In the genomic region with DNA sequence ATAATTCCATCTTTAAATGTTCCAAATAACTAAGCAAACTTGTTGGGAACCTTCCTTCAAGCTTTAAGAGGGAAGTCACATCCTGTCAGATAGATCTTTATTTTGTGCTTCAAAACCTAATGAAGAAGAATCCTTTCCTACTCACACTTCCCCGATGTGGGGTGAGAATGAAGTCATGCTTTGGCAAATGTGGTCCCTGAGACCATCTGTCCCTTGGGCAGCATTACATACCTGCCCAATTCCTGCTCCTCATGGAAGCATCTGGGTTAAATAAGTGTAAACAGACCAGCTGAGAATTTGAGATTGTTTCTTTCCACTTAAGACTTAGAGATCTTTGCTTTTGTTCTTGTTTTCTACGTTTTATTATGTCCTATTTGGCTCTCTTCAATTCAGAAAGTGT, we compare ENCODE assay signal across 34 cellular contexts.
"Had no signal": no experiment of that assay in that cellular context is flagged by ENCODE, and none has a peak within 500 bp of the region (broad histone marks: within the 10 kb centered on the region; RNA-seq: fewer than 3 reads in every experiment).

No MANE protein-coding gene starts in this region.

- H3K27ac Mint-ChIP-seq: activated CD4-positive, alpha-beta memory T cell treated with anti-CD3 and anti-CD28 coated beads, Interleukin-2, amount 10 ng/mL, durations not matched to agents 7 days and 5 days; activated CD8-positive, alpha-beta memory T cell treated with anti-CD3 and anti-CD28 coated beads, Interleukin-2, amount 10 ng/mL, durations not matched to agents 7 days and 5 days; activated naive CD8-positive, alpha-beta T cell treated with anti-CD3 and anti-CD28 coated beads for 36 hours; T-helper 1 cell treated with Interleukin-12 subunit alpha and Interleukin-12 subunit beta and Interleukin-4 antibody, amounts not matched to agents 30 μg/mL and 1 μg/mL, for 36 hours; T-helper 2 cell treated with Interferon-gamma antibody and Interleukin-4, amounts not matched to agents 5 μg/mL and 100 μg/mL, for 36 hours had no signal

- FAIRE-seq: colon, TTC549 had no signal

- H3K9me3 Mint-ChIP-seq: activated CD4-positive, alpha-beta memory T cell treated with anti-CD3 and anti-CD28 coated beads, Interleukin-2, amount 10 ng/mL, durations not matched to agents 7 days and 5 days; activated naive CD8-positive, alpha-beta T cell treated with anti-CD3 and anti-CD28 coated beads for 36 hours; central memory CD8-positive, alpha-beta T cell; T-helper 2 cell treated with Interferon-gamma antibody and Interleukin-4, amounts not matched to agents 5 μg/mL and 100 μg/mL, for 36 hours had no signal

- DNase-seq: activated CD4-positive, alpha-beta memory T cell treated with anti-CD3 and anti-CD28 coated beads, Interleukin-2, amount 10 ng/mL, durations not matched to agents 7 days and 5 days; activated CD8-positive, alpha-beta memory T cell treated with anti-CD3 and anti-CD28 coated beads for 24 hours; activated CD8-positive, alpha-beta memory T cell treated with anti-CD3 and anti-CD28 coated beads, Interleukin-2, amount 10 ng/mL, durations not matched to agents 7 days and 5 days; activated CD8-positive, alpha-beta memory T cell treated with anti-CD3 and anti-CD28 coated beads, Interleukin-2, amount 50 U/mL, for 48 hours; activated effector memory CD4-positive, alpha-beta T cell treated with anti-CD3 and anti-CD28 coated beads, Interleukin-2, amount 50 U/mL, for 16 hours; activated naive CD4-positive, alpha-beta T cell; activated naive CD4-positive, alpha-beta T cell treated with anti-CD3 and anti-CD28 coated beads, Interleukin-2, amount 50 U/mL, for 16 hours; activated naive CD8-positive, alpha-beta T cell treated with anti-CD3 and anti-CD28 coated beads for 36 hours; activated T-cell treated with anti-CD3 and anti-CD28 coated beads, Interleukin-2, amount 50 U/mL, for 48 hours; amniotic stem cell; aorta; brain microvascular endothelial cell; Karpas-422; MM.1S; MV-4-11; NCI-H1092; NCI-H1436 treated with DMSO at 0.1 percent for 48 hours; NCI-H1694 treated with DMSO at 0.1 percent for 48 hours; NCI-H2029; NCI-H226; NCI-H510A; NCI-H526; NCI-H748 treated with DMSO at 0.1 percent for 48 hours; NK-92 treated with Interleukin-12 subunit alpha and Interleukin-12 subunit beta, amount 100 ng/mL, for 24 hours; PC-3; Peyer's patch; RPMI8226; SHP77 treated with DMSO at 0.1 percent for 48 hours; SK-N-SH had no signal

- H3K4me3 Mint-ChIP-seq: activated CD4-positive, alpha-beta memory T cell treated with anti-CD3 and anti-CD28 coated beads, Interleukin-2, amount 10 ng/mL, durations not matched to agents 7 days and 5 days; activated CD8-positive, alpha-beta memory T cell treated with anti-CD3 and anti-CD28 coated beads, Interleukin-2, amount 10 ng/mL, durations not matched to agents 7 days and 5 days; activated naive CD8-positive, alpha-beta T cell treated with anti-CD3 and anti-CD28 coated beads for 36 hours; central memory CD8-positive, alpha-beta T cell; T-helper 1 cell treated with Interleukin-12 subunit alpha and Interleukin-12 subunit beta and Interleukin-4 antibody, amounts not matched to agents 30 μg/mL and 1 μg/mL, for 36 hours; T-helper 2 cell treated with Interferon-gamma antibody and Interleukin-4, amounts not matched to agents 5 μg/mL and 100 μg/mL, for 36 hours had no signal

- H3K27me3 Mint-ChIP-seq: activated CD4-positive, alpha-beta memory T cell treated with anti-CD3 and anti-CD28 coated beads, Interleukin-2, amount 10 ng/mL, durations not matched to agents 7 days and 5 days; activated CD8-positive, alpha-beta memory T cell treated with anti-CD3 and anti-CD28 coated beads, Interleukin-2, amount 10 ng/mL, durations not matched to agents 7 days and 5 days; activated naive CD8-positive, alpha-beta T cell treated with anti-CD3 and anti-CD28 coated beads for 36 hours; central memory CD8-positive, alpha-beta T cell had no signal

- H3K36me3 Mint-ChIP-seq: activated CD8-positive, alpha-beta memory T cell treated with anti-CD3 and anti-CD28 coated beads, Interleukin-2, amount 10 ng/mL, durations not matched to agents 7 days and 5 days; activated naive CD8-positive, alpha-beta T cell treated with anti-CD3 and anti-CD28 coated beads for 36 hours had no signal

- H3K4me1 Mint-ChIP-seq: activated CD4-positive, alpha-beta memory T cell treated with anti-CD3 and anti-CD28 coated beads, Interleukin-2, amount 10 ng/mL, durations not matched to agents 7 days and 5 days; activated CD8-positive, alpha-beta memory T cell treated with anti-CD3 and anti-CD28 coated beads, Interleukin-2, amount 10 ng/mL, durations not matched to agents 7 days and 5 days; activated naive CD8-positive, alpha-beta T cell treated with anti-CD3 and anti-CD28 coated beads for 36 hours; central memory CD8-positive, alpha-beta T cell had no signal

- ATAC-seq: activated CD8-positive, alpha-beta memory T cell treated with anti-CD3 and anti-CD28 coated beads, Interleukin-2, amount 10 ng/mL, durations not matched to agents 7 days and 5 days; PC-3 had no signal
